16 cellular contexts compared by ENCODE assay signal in genomic region chr2:201196003-201196402, GRCh38.
"Had no signal": no experiment of that assay in that cellular context is flagged by ENCODE, and none has a peak within 500 bp of the region (broad histone marks: within the 10 kb centered on the region; RNA-seq: fewer than 3 reads in every experiment).

No MANE protein-coding gene starts in this region.

- DNase-seq: activated CD4-positive, alpha-beta T cell treated with anti-CD3 and anti-CD28 coated beads for 4 hours; activated CD8-positive, alpha-beta memory T cell treated with anti-CD3 and anti-CD28 coated beads, Interleukin-2, amount 50 U/mL, for 4 hours; activated CD8-positive, alpha-beta T cell treated with anti-CD3 and anti-CD28 coated beads, Interleukin-2, amount 10 ng/mL, durations not matched to agents 7 days and 5 days; endodermal cell; kidney glomerular epithelial cell; lower lobe of right lung; occipital lobe; right cardiac atrium; SK-N-SH; stimulated activated naive CD8-positive, alpha-beta T cell treated with anti-CD3 and anti-CD28 coated beads, Interleukin-15, Interleukin-2, amounts not matched to agents 100 U/mL and 50 U/mL, for 24 hours; T-helper 1 cell; transverse colon had no signal

- H3K9ac ChIP-seq: SK-N-SH had no signal

- H3K9me3 ChIP-seq: lower lobe of right lung, prostate gland, SK-N-SH, transverse colon had no signal

- H3K36me3 ChIP-seq: prostate gland had no signal

- H3K4me3 Mint-ChIP-seq: activated CD8-positive, alpha-beta T cell treated with anti-CD3 and anti-CD28 coated beads, Interleukin-2, amount 10 ng/mL, durations not matched to agents 7 days and 5 days; endodermal cell; mesothelial cell of epicardium had no signal

- H3K27ac Mint-ChIP-seq: activated CD8-positive, alpha-beta T cell treated with anti-CD3 and anti-CD28 coated beads, Interleukin-2, amount 10 ng/mL, durations not matched to agents 7 days and 5 days; endodermal cell; mesothelial cell of epicardium had no signal

- H3K4me3 ChIP-seq: lower lobe of right lung, prostate gland, transverse colon had no signal

- H3K9me3 Mint-ChIP-seq: endodermal cell, mesothelial cell of epicardium had no signal

- H3K9me2 ChIP-seq: SK-N-SH had no signal

- H3K36me3 Mint-ChIP-seq: mesothelial cell of epicardium had no signal

- H3K27ac ChIP-seq: lower lobe of right lung, prostate gland had no signal

- FAIRE-seq: astrocyte, bronchial epithelial cell had no signal

- H3K4me2 ChIP-seq: SK-N-SH had no signal

- ATAC-seq: activated CD8-positive, alpha-beta T cell treated with anti-CD3 and anti-CD28 coated beads, Interleukin-2, amount 10 ng/mL, durations not matched to agents 7 days and 5 days; lower lobe of right lung; right cardiac atrium; stimulated activated naive CD8-positive, alpha-beta T cell treated with anti-CD3 and anti-CD28 coated beads, Interleukin-15, Interleukin-2, amounts not matched to agents 100 U/mL and 50 U/mL, for 24 hours had no signal

- H3K27me3 ChIP-seq: transverse colon had no signal

- H3K4me1 ChIP-seq: prostate gland had no signal
